Comparison of ENCODE assay signal across 1 cellular context in genomic region chr4:118814054-118814453, GRCh38.
TF ChIP-seq lines count a peak whose summit lies in the region.

No MANE protein-coding gene starts in this region.

TF ChIP-seq in HepG2, 621 proteins besides CTCF, POLR2A, EP300 and RAD21 (continued from another document):
- no peak for TF ChIP-seq ZNF513 (CRISPR knock-in tag; conservative IDR thresholded peaks at IDR 0.05)
- TF ChIP-seq HIVEP1 (CRISPR knock-in tag; IDR thresholded peaks at IDR 0.05): no peak
